ENCODE assay signal across 19 cellular contexts in genomic region chr3:31172336-31172735, GRCh38.
"Had no signal": no experiment of that assay in that cellular context is flagged by ENCODE, and none has a peak within 500 bp of the region (broad histone marks: within the 10 kb centered on the region; RNA-seq: fewer than 3 reads in every experiment).

No MANE protein-coding gene starts in this region.

- H3K4me1 ChIP-seq: pancreas had no signal

- H3K9me3 ChIP-seq: mucosa of descending colon, pancreas, transverse colon had no signal

- H3K36me3 ChIP-seq: neural progenitor cell, pancreas, transverse colon had no signal

- H2AFZ ChIP-seq: neural progenitor cell had no signal

- ATAC-seq: activated CD8-positive, alpha-beta memory T cell treated with anti-CD3 and anti-CD28 coated beads, Interleukin-2, amount 10 ng/mL, durations not matched to agents 7 days and 5 days; mucosa of descending colon; naive thymus-derived CD4-positive, alpha-beta T cell; pancreas; T-cell had no signal

- DNase-seq: activated CD4-positive, alpha-beta memory T cell treated with anti-CD3 and anti-CD28 coated beads, Interleukin-2, amount 10 ng/mL, durations not matched to agents 7 days and 5 days; activated CD4-positive, alpha-beta T cell treated with anti-CD3 and anti-CD28 coated beads for 48 hours; activated CD4-positive, CD25-positive, alpha-beta regulatory T cell; activated CD8-positive, alpha-beta memory T cell treated with anti-CD3 and anti-CD28 coated beads, Interleukin-2, amount 10 ng/mL, durations not matched to agents 7 days and 5 days; activated naive CD8-positive, alpha-beta T cell treated with anti-CD3 and anti-CD28 coated beads for 36 hours; amniotic stem cell; foreskin melanocyte; head of caudate nucleus; kidney; mucosa of descending colon; naive thymus-derived CD4-positive, alpha-beta T cell; pancreas; stimulated activated CD4-positive, alpha-beta T cell treated with anti-CD3 and anti-CD28 coated beads, Interleukin-2, amount 100 ng/mL, for 24 hours; stimulated activated naive CD4-positive, alpha-beta T cell treated with Interleukin-2 at 50 U/mL for 16 hours; T-cell; T-helper 9 cell; transverse colon had no signal

- H3K4me3 ChIP-seq: coronary artery, mucosa of descending colon, neural progenitor cell, pancreas, transverse colon had no signal

- H3K4me2 ChIP-seq: neural progenitor cell had no signal

- H3K27me3 ChIP-seq: neural progenitor cell, pancreas, transverse colon had no signal

- H3K27ac ChIP-seq: neural progenitor cell, pancreas, transverse colon had no signal

- H3K9ac ChIP-seq: neural progenitor cell had no signal
